In genomic region chr2:68741238-68741637, GRCh38 we compare ENCODE assay signal across 10 cellular contexts. TPM values are rescaled to one million over a fixed set of nuclear protein-coding genes. Genes with fewer than 3 reads are reported as not detected.
DNase-seq lines count a peak whose midpoint lies in the region; ATAC-seq and TF ChIP-seq lines count a peak whose summit lies in the region.
"Had no signal": no experiment of that assay in that cellular context is flagged by ENCODE, and none has a peak within 500 bp of the region (broad histone marks: within the 10 kb centered on the region; RNA-seq: fewer than 3 reads in every experiment).

No MANE protein-coding gene starts in this region.

- CTCF ChIA-PET in activated naive CD4-positive, alpha-beta T cell treated with anti-CD3 and anti-CD28 coated beads, Interleukin-2, amount 10 ng/mL, durations not matched to agents 7 days and 5 days (lab: Charles Lee), result interaction anchor here (1.1 to 8.6 kb wide), 6 partner anchors 10 to 184 kb away, joined by 3 to 82 read pairs (median 18); no protein-coding TSS in a partner anchor

- H3K36me3 ChIP-seq in OCI-LY3 (replicated peaks; ENCODE audit: low read depth, low read length), result peaks cover 64% of the 10 kb centered on the region
- H3K36me3 ChIP-seq in ovary, result no peaks in the 10 kb centered on the region
- no peaks in the 10 kb centered on the region for H3K36me3 ChIP-seq in H7 (replicated peaks; ENCODE audit: control insufficient read depth, insufficient read depth, low read length)

- TF ChIP-seq CTCF in OCI-LY3 (IDR thresholded peaks at IDR 0.05; ENCODE audit: low read depth, low read length) (no peak), cardiac fibroblast (IDR thresholded peaks at IDR 0.05; ENCODE audit: low read depth, low read length) (no peak), ovary (IDR thresholded peaks at IDR 0.05) (no peak)

- peaks cover 4% of the 10 kb centered on the region for H3K9me3 Mint-ChIP-seq in activated naive CD4-positive, alpha-beta T cell treated with anti-CD3 and anti-CD28 coated beads, Interleukin-2, amount 10 ng/mL, durations not matched to agents 7 days and 5 days
- peaks cover 0 to 6% of the 10 kb centered on the region in 2 donors for H3K9me3 Mint-ChIP-seq in stimulated activated naive B cell treated with anti-CD40 and anti-IgM and Interleukin-4, amounts not matched to agents 10 μg/mL and 1 μg/mL and 100 μg/mL, for 72 hours

- no peak for TF ChIP-seq EP300 in ovary (IDR thresholded peaks at IDR 0.05)

- no peak overlapping the region for H2AFZ ChIP-seq in OCI-LY3 (ENCODE audit: low read depth, low read length)
- H2AFZ ChIP-seq: parathyroid adenoma had no signal

- H3K4me1 ChIP-seq in OCI-LY3 (ENCODE audit: low read length) (peaks cover 98% of the 10 kb centered on the region), ovary (ENCODE audit: insufficient read depth) (no peaks in the 10 kb centered on the region)
- H3K4me1 ChIP-seq: parathyroid adenoma had no signal

- 61 to 77% (median 70%) methylated on average over 3 of the region's 3 CpGs for WGBS in ovary, 3 donors

- H3K36me3 Mint-ChIP-seq in activated naive CD4-positive, alpha-beta T cell treated with anti-CD3 and anti-CD28 coated beads, Interleukin-2, amount 10 ng/mL, durations not matched to agents 7 days and 5 days, result peaks cover 71% of the 10 kb centered on the region
- H3K36me3 Mint-ChIP-seq in stimulated activated naive B cell treated with anti-CD40 and anti-IgM and Interleukin-4, amounts not matched to agents 10 μg/mL and 1 μg/mL and 100 μg/mL, for 72 hours, result peaks cover 47 to 74% of the 10 kb centered on the region in 2 donors
- H3K36me3 Mint-ChIP-seq: brain had no signal

- no peak for TF ChIP-seq POLR2A in ovary (IDR thresholded peaks at IDR 0.05)

- H3K27me3 ChIP-seq in OCI-LY3 (ENCODE audit: low read depth, low read length) (no peaks in the 10 kb centered on the region), ovary (no peaks in the 10 kb centered on the region), H7 (ENCODE audit: control insufficient read depth, insufficient read depth, low read length) (no peaks in the 10 kb centered on the region)

- no peak for ATAC-seq in stimulated activated naive B cell treated with anti-CD40 and anti-IgM and Interleukin-4, amounts not matched to agents 10 μg/mL and 1 μg/mL and 100 μg/mL, for 72 hours (replicated peaks)

- H3K9me3 ChIP-seq in OCI-LY3 (ENCODE audit: insufficient read depth, low read length) (no peaks in the 10 kb centered on the region), ovary (no peaks in the 10 kb centered on the region)

- H3K27me3 Mint-ChIP-seq in activated naive CD4-positive, alpha-beta T cell treated with anti-CD3 and anti-CD28 coated beads, Interleukin-2, amount 10 ng/mL, durations not matched to agents 7 days and 5 days, result no peaks in the 10 kb centered on the region
- no peaks in the 10 kb centered on the region for H3K27me3 Mint-ChIP-seq in stimulated activated naive B cell treated with anti-CD40 and anti-IgM and Interleukin-4, amounts not matched to agents 10 μg/mL and 1 μg/mL and 100 μg/mL, for 72 hours

- H3K27ac ChIP-seq in OCI-LY3 (ENCODE audit: low read length), result peak overlapping the region; percentile 98
- H3K27ac ChIP-seq in ovary, result no peak overlapping the region
- H3K27ac ChIP-seq: parathyroid adenoma had no signal

- peaks cover 88% of the 10 kb centered on the region for H3K4me1 Mint-ChIP-seq in activated naive CD4-positive, alpha-beta T cell treated with anti-CD3 and anti-CD28 coated beads, Interleukin-2, amount 10 ng/mL, durations not matched to agents 7 days and 5 days
- H3K4me1 Mint-ChIP-seq in stimulated activated naive B cell treated with anti-CD40 and anti-IgM and Interleukin-4, amounts not matched to agents 10 μg/mL and 1 μg/mL and 100 μg/mL, for 72 hours, result peaks cover 58 to 80% of the 10 kb centered on the region in 2 donors

- intact Hi-C loops in ovary (cut with DNase I), result loop anchor here in 2 of 4 donors (10.0 kb wide), 2 partner anchors 164 to 174 kb away; no protein-coding TSS in a partner anchor

- H3K27ac Mint-ChIP-seq in activated naive CD4-positive, alpha-beta T cell treated with anti-CD3 and anti-CD28 coated beads, Interleukin-2, amount 10 ng/mL, durations not matched to agents 7 days and 5 days, result peak overlapping the region; percentile 77
- H3K27ac Mint-ChIP-seq in stimulated activated naive B cell treated with anti-CD40 and anti-IgM and Interleukin-4, amounts not matched to agents 10 μg/mL and 1 μg/mL and 100 μg/mL, for 72 hours, result peak overlapping the region; percentile 62
- H3K27ac Mint-ChIP-seq: brain had no signal

- H3K4me3 ChIP-seq in OCI-LY3 (ENCODE audit: low read length), result peak overlapping the region; percentile 88
- H3K4me3 ChIP-seq in cardiac fibroblast (replicated peaks in 1 of 2; ENCODE audit: low read depth in 2 of 2, low read length in 2 of 2), result no peak overlapping the region
- no peak overlapping the region for H3K4me3 ChIP-seq in ovary
- no peak overlapping the region for H3K4me3 ChIP-seq in H7 (ENCODE audit: insufficient read depth, low read depth, low read length)

- no peak for DNase-seq in activated naive CD4-positive, alpha-beta T cell treated with anti-CD3 and anti-CD28 coated beads, Interleukin-2, amount 10 ng/mL, durations not matched to agents 7 days and 5 days
- no peak for DNase-seq in activated naive CD4-positive, alpha-beta T cell treated with Interleukin-2 at 50 U/mL for 16 hours
- DNase-seq in cardiac fibroblast (ENCODE audit: low read depth in 2 of 2) (peak; percentile 25 to 32), SK-N-DZ (ENCODE audit: low spot score) (no peak), ovary (no peak), H7 (no peak)
- DNase-seq in stimulated activated naive B cell treated with anti-CD40 and anti-IgM and Interleukin-4, amounts not matched to agents 10 μg/mL and 1 μg/mL and 100 μg/mL, for 72 hours, result no peak

- peaks cover 46% of the 10 kb centered on the region for H4K20me1 ChIP-seq in OCI-LY3 (ENCODE audit: insufficient read depth, low read length)

- H3K4me3 Mint-ChIP-seq in activated naive CD4-positive, alpha-beta T cell treated with anti-CD3 and anti-CD28 coated beads, Interleukin-2, amount 10 ng/mL, durations not matched to agents 7 days and 5 days, result no peak overlapping the region
- H3K4me3 Mint-ChIP-seq in stimulated activated naive B cell treated with anti-CD40 and anti-IgM and Interleukin-4, amounts not matched to agents 10 μg/mL and 1 μg/mL and 100 μg/mL, for 72 hours, result peak overlapping the region; percentile 13 to 63
- H3K4me3 Mint-ChIP-seq: brain had no signal

- peaks cover 100% of the 10 kb centered on the region for H3K79me2 ChIP-seq in OCI-LY3 (ENCODE audit: low read length)
- H3K79me2 ChIP-seq: parathyroid adenoma had no signal

- H3K4me2 ChIP-seq in OCI-LY3 (ENCODE audit: low read length), result peak overlapping the region; percentile 94

- H3K9ac ChIP-seq in OCI-LY3 (ENCODE audit: low read length), result peak overlapping the region; percentile 96
- H3K9ac ChIP-seq: parathyroid adenoma had no signal

RNA-seq across cellular contexts. Expression of gene ARHGAP25, which starts 6.6 kb away (rescaled TPM):
- 0.32 and 0.65 TPM in 2 replicates for polyA plus RNA-seq in SK-N-DZ (2014; cell fraction: cytosol; rRNA removed)
- 1.2 TPM in 1 of 2 replicates, not detected in the other for polyA plus RNA-seq in SK-N-DZ (2014; cell fraction: nucleus; rRNA removed)
- total RNA-seq in ovary, result 10 to 100 TPM in 4 of 7 donors, 1 to 10 TPM in 3; 8.5 to 15.6 (median 12.4) TPM
- polyA plus RNA-seq in ovary, result 10 to 100 TPM; 13.7 to 30.5 TPM
- total RNA-seq in H7 (2014; rRNA removed; shearing (Covaris generic)), result 4.1 and 6.3 TPM in 2 replicates

Comparison
In these comparisons a context has a peak if more than half of its experiments do, and no peak if none do; other contexts are left out.
1. DNase-seq: peak in cardiac fibroblast (2 of 2); none in activated naive CD4-positive, alpha-beta T cell treated with anti-CD3 and anti-CD28 coated beads, Interleukin-2, amount 10 ng/mL, durations not matched to agents 7 days and 5 days (single experiment), activated naive CD4-positive, alpha-beta T cell treated with Interleukin-2 at 50 U/mL for 16 hours (single experiment), stimulated activated naive B cell treated with anti-CD40 and anti-IgM and Interleukin-4, amounts not matched to agents 10 μg/mL and 1 μg/mL and 100 μg/mL, for 72 hours (single experiment), SK-N-DZ (single experiment), ovary (0 of 5) and H7 (single experiment).